Comparison of ENCODE assay signal across 8 cellular contexts in genomic region chr7:157138424-157139141, GRCh38. TPM values are rescaled to one million over a fixed set of nuclear protein-coding genes. Genes with fewer than 3 reads are reported as not detected.
A peak's percentile ranks its signal among the peaks of the same experiment; 100 is the strongest.
DNase-seq lines count a peak whose midpoint lies in the region; ATAC-seq, FAIRE-seq and TF ChIP-seq lines count a peak whose summit lies in the region.

Gene UBE3C (plus strand): TSS chr7:157138926. CDS start chr7:157139273, 347 bp downstream.

- intact Hi-C loops in mucosa of descending colon (cut with DNase I, micrococcal nuclease), result no loop called here

- DNase-seq in D721Med (ENCODE audit: insufficient read length, low spot score) (peak; percentile 93), OCI-M1 (lab: John Stamatoyannopoulos, UW) (peak; percentile 87), activated T-cell treated with anti-CD3 and anti-CD28 coated beads for 24 hours (ENCODE audit: low read depth) (peak; percentile 87), epithelial cell of esophagus (ENCODE audit: low read depth) (peak; percentile 95), mucosa of descending colon (peak; percentile 93 to 95 (median 94))
- DNase-seq in stimulated activated CD8-positive, alpha-beta memory T cell treated with anti-CD3 and anti-CD28 coated beads, Interleukin-4, amount 100 ng/mL, for 1 hour (ENCODE audit: low read depth in 2 of 2, low spot score in 1 of 2), result peak; percentile 76 to 80

- H3K4me1 ChIP-seq in mucosa of descending colon (ENCODE audit: low read depth), result peaks cover 18% of the 10 kb centered on the region

- no peak for FAIRE-seq in D721Med (lab: Jason Lieb, UNC)

- peak within 1 kb of the TSS; percentile 79 to 96 (median 88) for H3K4me3 Mint-ChIP-seq in IgD-negative memory B cell

- H3K27me3 Mint-ChIP-seq in IgD-negative memory B cell, result no peaks in the 10 kb centered on the region

- H3K4me3 ChIP-seq in epithelial cell of esophagus (ENCODE audit: low read length) (peak within 1 kb of the TSS; percentile 70), mucosa of descending colon (peak within 1 kb of the TSS; percentile 46)

- peak within 1 kb of the TSS; percentile 91 to 97 (median 94) for H3K27ac Mint-ChIP-seq in IgD-negative memory B cell

- H3K4me1 Mint-ChIP-seq in IgD-negative memory B cell, result peaks cover 19 to 29% (median 28%) of the 10 kb centered on the region in 3 donors

- TF ChIP-seq CTCF in D721Med (IDR thresholded peaks at IDR 0.05; ENCODE audit: insufficient read depth, missing control alignments) (no peak), epithelial cell of esophagus (IDR thresholded peaks at IDR 0.05; ENCODE audit: insufficient read depth, low read depth, low read length, missing control alignments) (no peak), mucosa of descending colon (IDR thresholded peaks at IDR 0.05) (peak; percentile 15)

- ATAC-seq in GM21528 (IDR thresholded peaks at IDR 0.05; ENCODE audit: low FRiP score, unreplicated experiment), result peak; percentile 77
- peak; percentile 93 for ATAC-seq in mucosa of descending colon

- H3K9me3 ChIP-seq in mucosa of descending colon, result no peaks in the 10 kb centered on the region

- H3K36me3 Mint-ChIP-seq in IgD-negative memory B cell, result peaks cover 2% of the 10 kb centered on the region

- no peaks in the 10 kb centered on the region for H3K9me3 Mint-ChIP-seq in IgD-negative memory B cell

- no peaks in the 10 kb centered on the region for H3K36me3 ChIP-seq in mucosa of descending colon (ENCODE audit: low read depth)

RNA-seq across cellular contexts. Expression of gene UBE3C, which starts in this region (rescaled TPM):
- polyA plus RNA-seq in IgD-negative memory B cell, result 15.1 TPM
- 10 to 100 TPM; 58.1 to 68.0 (median 66.7) TPM for total RNA-seq in mucosa of descending colon

Comparison
In these comparisons a context has a peak if more than half of its experiments do, and no peak if none do; other contexts are left out.
1. Peak in every context shown above with its lines: DNase-seq, ATAC-seq and H3K4me3 ChIP-seq.